Comparison of ENCODE assay signal across 13 cellular contexts in genomic region chr5:123120197-123120596, GRCh38. TPM values are rescaled to one million over a fixed set of nuclear protein-coding genes. Genes with fewer than 3 reads are reported as not detected.
A peak's percentile ranks its signal among the peaks of the same experiment; 100 is the strongest.
DNase-seq lines count a peak whose midpoint lies in the region; ATAC-seq, FAIRE-seq and TF ChIP-seq lines count a peak whose summit lies in the region.
"Had no signal": no experiment of that assay in that cellular context is flagged by ENCODE, and none has a peak within 500 bp of the region (broad histone marks: within the 10 kb centered on the region; RNA-seq: fewer than 3 reads in every experiment).

No MANE protein-coding gene starts in this region.

- in situ Hi-C loops in astrocyte of the spinal cord (cut with HindIII; ENCODE audit: low sequenced_read_pairs): no loop called here

- H3K79me2 ChIP-seq in mesendoderm (ENCODE audit: control insufficient read depth, insufficient read depth, low read length): no peaks in the 10 kb centered on the region

- no peak overlapping the region for H3K18ac ChIP-seq in mesendoderm (ENCODE audit: low read length)

- no peak overlapping the region for H3K23ac ChIP-seq in mesendoderm (ENCODE audit: low read length)

- no peaks in the 10 kb centered on the region for H3K36me3 ChIP-seq in mesendoderm (ENCODE audit: control insufficient read depth, insufficient read depth, low read length)
- no peaks in the 10 kb centered on the region for H3K36me3 ChIP-seq in testis (ENCODE audit: low read depth, missing control alignments)

- H3K79me1 ChIP-seq in mesendoderm (ENCODE audit: low read length): no peaks in the 10 kb centered on the region

- no peaks in the 10 kb centered on the region for H3K27me3 ChIP-seq in mesendoderm (ENCODE audit: insufficient read depth, low read length, poor library complexity)
- H3K27me3 ChIP-seq in testis: no peaks in the 10 kb centered on the region

- no peak overlapping the region for H3K4ac ChIP-seq in mesendoderm (ENCODE audit: low read depth, low read length)

- no peak overlapping the region for H2BK15ac ChIP-seq in mesendoderm (replicated peaks; ENCODE audit: low read depth)

- ATAC-seq in HG02970 (IDR thresholded peaks at IDR 0.05; ENCODE audit: low FRiP score, unreplicated experiment) (no peak), GM21515 (IDR thresholded peaks at IDR 0.05; ENCODE audit: unreplicated experiment) (no peak)
- ATAC-seq: left ventricle myocardium superior, sciatic nerve had no signal

- no peak overlapping the region for H3K4me2 ChIP-seq in mesendoderm (ENCODE audit: low read length)

- no peak overlapping the region for H3K9ac ChIP-seq in mesendoderm (ENCODE audit: low read length)

- WGBS in mesendoderm (ENCODE audit: extremely low coverage, insufficient coverage, low lambda C conversion rate): no CpG with 5 or more reads among the region's 3 CpGs
- WGBS in testis, 2 donors: 77 to 93% methylated on average over 3 of the region's 3 CpGs

- TF ChIP-seq POLR2A in testis (IDR thresholded peaks at IDR 0.05): no peak

- no peak overlapping the region for H3K27ac ChIP-seq in mesendoderm (ENCODE audit: low read depth, low read length)
- no peak overlapping the region for H3K27ac ChIP-seq in testis

- DNase-seq in DMS114 treated with DMSO at 0.1 percent for 48 hours (lab: John Stamatoyannopoulos, UW; ENCODE audit: unreplicated experiment): peak; percentile 8
- peak; percentile 40 for DNase-seq in HTR-8/SVneo (ENCODE audit: insufficient read length, low spot score)
- DNase-seq in astrocyte of the spinal cord (ENCODE audit: low read depth, low spot score): no peak
- peak; percentile 79 for DNase-seq in mesendoderm
- DNase-seq in testis: no peak
- DNase-seq in NCI-H2171 treated with DMSO at 0.1 percent for 48 hours (lab: John Stamatoyannopoulos, UW): no peak
- DNase-seq: GDM1, left ventricle myocardium superior, NCI-H2029 treated with DMSO at 0.1 percent for 48 hours had no signal

- H4K8ac ChIP-seq in mesendoderm (ENCODE audit: low read depth, low read length): no peak overlapping the region

- no peak overlapping the region for H4K5ac ChIP-seq in mesendoderm (ENCODE audit: low read length)

- no peak overlapping the region for H2BK120ac ChIP-seq in mesendoderm (ENCODE audit: low read depth, low read length)

- H3K4me1 ChIP-seq in mesendoderm (ENCODE audit: control insufficient read depth, low read depth, low read length) (peaks cover 2% of the 10 kb centered on the region), testis (no peaks in the 10 kb centered on the region)

- TF ChIP-seq CTCF in astrocyte of the spinal cord (IDR thresholded peaks at IDR 0.05; ENCODE audit: low read depth, low read length) (peak; percentile 28), testis (IDR thresholded peaks at IDR 0.05) (no peak)

- no peaks in the 10 kb centered on the region for H3K9me3 ChIP-seq in testis

- intact Hi-C loops in testis (cut with DNase I; ENCODE audit: low total_unique reads): no loop called here

- H3K56ac ChIP-seq in mesendoderm (ENCODE audit: low read length): no peak overlapping the region

- no peak overlapping the region for H2BK5ac ChIP-seq in mesendoderm (ENCODE audit: low read length)

- H2AK5ac ChIP-seq in mesendoderm (ENCODE audit: low read length): no peak overlapping the region

- no peak for FAIRE-seq in HTR-8/SVneo (lab: Jason Lieb, UNC)

- H3K4me3 ChIP-seq in astrocyte of the spinal cord (ENCODE audit: low read depth, low read length): no peak overlapping the region
- H3K4me3 ChIP-seq in mesendoderm (ENCODE audit: low read length): no peak overlapping the region
- H3K4me3 ChIP-seq in testis: no peak overlapping the region

RNA-seq across cellular contexts. Expression of gene PRDM6, which starts 31.2 kb away (rescaled TPM):
- 0.25 TPM for polyA plus RNA-seq in mesendoderm (2013, experiment 1 of 2)
- polyA plus RNA-seq in mesendoderm (2013, experiment 2 of 2): 0.14 TPM
- total RNA-seq in testis: 1 to 10 TPM; 2.5 to 3.0 TPM
- polyA plus RNA-seq in testis (ENCODE audit: insufficient read depth, low read depth, low replicate concordance): 2.4 TPM
- total RNA-seq: activated T-helper 1 cell treated with anti-CD3 and anti-CD28 coated beads, Interleukin-12 subunit alpha, Interleukin-12 subunit beta, Interleukin-2, Interleukin-4 antibody, amounts not matched to agents 30 ng/mL and 10 ng/mL and 1 ng/mL, durations not matched to agents 14 hours and 24 hours and 36 hours had no signal

Comparison
In these comparisons a context has a peak if more than half of its experiments do, and no peak if none do; other contexts are left out.
1. DNase-seq: peak in DMS114 treated with DMSO at 0.1 percent for 48 hours (single experiment), HTR-8/SVneo (single experiment) and mesendoderm (single experiment); none in astrocyte of the spinal cord (single experiment), testis (single experiment) and NCI-H2171 treated with DMSO at 0.1 percent for 48 hours (single experiment).